Comparison of ENCODE assay signal across 8 cellular contexts in genomic region chr12:89349814-89350213, GRCh38. TPM values are rescaled to one million over a fixed set of nuclear protein-coding genes. Genes with fewer than 3 reads are reported as not detected.
DNase-seq lines count a peak whose midpoint lies in the region; ATAC-seq lines count a peak whose summit lies in the region.

No MANE protein-coding gene starts in this region.

- peak overlapping the region; percentile 99 for H3K27ac ChIP-seq in mesodermal cell (ENCODE audit: low read depth, low read length, severe bottlenecking)

- peaks cover 45% of the 10 kb centered on the region for H3K36me3 ChIP-seq in mesodermal cell (ENCODE audit: control insufficient read depth, insufficient read depth, low read length)

- H3K4me1 ChIP-seq in mesodermal cell (ENCODE audit: control insufficient read depth, insufficient read depth, low read length, poor library complexity, severe bottlenecking) = peaks cover 21% of the 10 kb centered on the region

- peaks cover 57% of the 10 kb centered on the region for H3K4me1 Mint-ChIP-seq in T-helper 1 cell treated with Interleukin-12 subunit alpha and Interleukin-12 subunit beta and Interleukin-4 antibody, amounts not matched to agents 30 μg/mL and 1 μg/mL, for 36 hours (ENCODE audit: low read depth)

- H3K4me3 Mint-ChIP-seq in T-helper 1 cell treated with Interleukin-12 subunit alpha and Interleukin-12 subunit beta and Interleukin-4 antibody, amounts not matched to agents 30 μg/mL and 1 μg/mL, for 36 hours = peak overlapping the region; percentile 87

- WGBS in mesodermal cell (ENCODE audit: insufficient coverage in 2 of 2), 2 experiments = 0% methylated on average over 2 to 6 of the region's 6 CpGs

- peak overlapping the region; percentile 97 for H3K4me3 ChIP-seq in mesodermal cell (ENCODE audit: extremely low read depth, insufficient read depth, low read length, poor library complexity, severe bottlenecking)

- peak overlapping the region; percentile 97 for H3K27ac Mint-ChIP-seq in T-helper 1 cell treated with Interleukin-12 subunit alpha and Interleukin-12 subunit beta and Interleukin-4 antibody, amounts not matched to agents 30 μg/mL and 1 μg/mL, for 36 hours

- DNase-seq in T-helper 1 cell = no peak
- peak; percentile 69 for DNase-seq in NCI-H748 (lab: John Stamatoyannopoulos, UW; ENCODE audit: unreplicated experiment)
- DNase-seq in dermis blood vessel endothelial cell = peak; percentile 85
- no peak for DNase-seq in stimulated activated CD4-positive, alpha-beta T cell treated with anti-CD3 and anti-CD28 coated beads, Interleukin-4, amount 100 ng/mL, for 1 hour

- H3K9me3 Mint-ChIP-seq in T-helper 1 cell treated with Interleukin-12 subunit alpha and Interleukin-12 subunit beta and Interleukin-4 antibody, amounts not matched to agents 30 μg/mL and 1 μg/mL, for 36 hours = no peaks in the 10 kb centered on the region

- no peak for ATAC-seq in HG03139 (IDR thresholded peaks at IDR 0.05; ENCODE audit: unreplicated experiment)
- no peak for ATAC-seq in GM18870 (IDR thresholded peaks at IDR 0.05; ENCODE audit: unreplicated experiment)

- no peaks in the 10 kb centered on the region for H3K27me3 Mint-ChIP-seq in T-helper 1 cell treated with Interleukin-12 subunit alpha and Interleukin-12 subunit beta and Interleukin-4 antibody, amounts not matched to agents 30 μg/mL and 1 μg/mL, for 36 hours (ENCODE audit: low read depth)

- no peaks in the 10 kb centered on the region for H3K9me3 ChIP-seq in mesodermal cell (ENCODE audit: control insufficient read depth, low read length)

- peaks cover 42% of the 10 kb centered on the region for H3K36me3 Mint-ChIP-seq in T-helper 1 cell treated with Interleukin-12 subunit alpha and Interleukin-12 subunit beta and Interleukin-4 antibody, amounts not matched to agents 30 μg/mL and 1 μg/mL, for 36 hours (ENCODE audit: low read depth)

RNA-seq across cellular contexts. Expression of gene DUSP6, which starts 2.5 kb away (rescaled TPM):
- 309 and 317 TPM in 2 replicates for total RNA-seq in dermis blood vessel endothelial cell
- 378 TPM for polyA plus RNA-seq in mesodermal cell (2013, experiment 1 of 2)
- polyA plus RNA-seq in mesodermal cell (2013, experiment 2 of 2) = 304 TPM

Comparison
In these comparisons a context has a peak if more than half of its experiments do, and no peak if none do; other contexts are left out.
1. DNase-seq: peak in NCI-H748 (single experiment) and dermis blood vessel endothelial cell (single experiment); none in T-helper 1 cell (0 of 5) and stimulated activated CD4-positive, alpha-beta T cell treated with anti-CD3 and anti-CD28 coated beads, Interleukin-4, amount 100 ng/mL, for 1 hour (single experiment).